In genomic region chr10:110901954-110902819, GRCh38 we compare ENCODE assay signal across 10 cellular contexts. TPM values are rescaled to one million over a fixed set of nuclear protein-coding genes. Genes with fewer than 3 reads are reported as not detected.
DNase-seq lines count a peak whose midpoint lies in the region; ATAC-seq, FAIRE-seq and TF ChIP-seq lines count a peak whose summit lies in the region.
"Had no signal": no experiment of that assay in that cellular context is flagged by ENCODE, and none has a peak within 500 bp of the region (broad histone marks: within the 10 kb centered on the region; RNA-seq: fewer than 3 reads in every experiment).

No MANE protein-coding gene starts in this region.

- H3K27me3 Mint-ChIP-seq in CD4-positive, alpha-beta T cell = no peaks in the 10 kb centered on the region
- no peaks in the 10 kb centered on the region for H3K27me3 Mint-ChIP-seq in astrocyte (ENCODE audit: low read depth, unreplicated experiment)
- H3K27me3 Mint-ChIP-seq in naive thymus-derived CD4-positive, alpha-beta T cell = no peaks in the 10 kb centered on the region

- DNase-seq in CD4-positive, alpha-beta T cell = no peak
- peak; percentile 83 for DNase-seq in astrocyte (ENCODE audit: low read depth)
- no peak for DNase-seq in naive thymus-derived CD4-positive, alpha-beta T cell
- DNase-seq in left ventricle myocardium superior = no peak
- DNase-seq in NAMALWA (ENCODE audit: low spot score) = no peak
- DNase-seq in activated gamma-delta T cell (lab: John Stamatoyannopoulos, UW) = no peak
- DNase-seq: posterior cingulate gyrus had no signal

- ATAC-seq in CD4-positive, alpha-beta T cell (ENCODE audit: poor library complexity) = peak; percentile 43
- peak; percentile 46 for ATAC-seq in naive thymus-derived CD4-positive, alpha-beta T cell
- ATAC-seq in left ventricle myocardium superior (no peak), GM21825 (IDR thresholded peaks at IDR 0.05; ENCODE audit: unreplicated experiment) (no peak)

- H3K9me3 ChIP-seq in CD4-positive, alpha-beta T cell (ENCODE audit: control insufficient read depth, low read length) = no peaks in the 10 kb centered on the region
- no peaks in the 10 kb centered on the region for H3K9me3 ChIP-seq in astrocyte (ENCODE audit: insufficient read depth, low read depth, low read length)
- H3K9me3 ChIP-seq in naive thymus-derived CD4-positive, alpha-beta T cell (ENCODE audit: control insufficient read depth in 2 of 3, low read length in 3 of 3) = no peaks in the 10 kb centered on the region

- peaks cover 22% of the 10 kb centered on the region for H3K4me1 Mint-ChIP-seq in CD4-positive, alpha-beta T cell (ENCODE audit: low read depth)
- H3K4me1 Mint-ChIP-seq in astrocyte (ENCODE audit: low read depth, unreplicated experiment) = peaks cover 24% of the 10 kb centered on the region
- peaks cover 8 to 40% (median 22%) of the 10 kb centered on the region in 7 donors for H3K4me1 Mint-ChIP-seq in naive thymus-derived CD4-positive, alpha-beta T cell

- H3K4me3 ChIP-seq in KMS-11 (IDR thresholded peaks at IDR 0.05; ENCODE audit: insufficient read depth, low read depth, low read length) (no peak overlapping the region), astrocyte (ENCODE audit: insufficient read depth, low read depth, low read length) (no peak overlapping the region)
- no peak overlapping the region for H3K4me3 ChIP-seq in naive thymus-derived CD4-positive, alpha-beta T cell (ENCODE audit: low read length)

- H3K36me3 ChIP-seq in KMS-11 (ENCODE audit: insufficient read depth) = no peaks in the 10 kb centered on the region
- peaks cover 7% of the 10 kb centered on the region for H3K36me3 ChIP-seq in astrocyte (ENCODE audit: insufficient read depth, low read length)
- H3K36me3 ChIP-seq in naive thymus-derived CD4-positive, alpha-beta T cell (ENCODE audit: control insufficient read depth in 2 of 3, insufficient read depth in 3 of 3, low read length in 3 of 3) = peaks cover 2 to 42% (median 24%) of the 10 kb centered on the region in 3 experiments

- no peaks in the 10 kb centered on the region for H3K27me3 ChIP-seq in CD4-positive, alpha-beta T cell (ENCODE audit: control insufficient read depth, insufficient read depth, low read length)
- H3K27me3 ChIP-seq in KMS-11 (ENCODE audit: insufficient read depth, low read depth) (no peaks in the 10 kb centered on the region), astrocyte (ENCODE audit: insufficient read depth, low read length) (no peaks in the 10 kb centered on the region)
- no peaks in the 10 kb centered on the region for H3K27me3 ChIP-seq in naive thymus-derived CD4-positive, alpha-beta T cell (ENCODE audit: control insufficient read depth in 2 of 2, insufficient read depth in 2 of 2, low read length in 2 of 2)

- peak overlapping the region; percentile 34 for H3K27ac Mint-ChIP-seq in CD4-positive, alpha-beta T cell
- peak overlapping the region; percentile 89 for H3K27ac Mint-ChIP-seq in astrocyte (ENCODE audit: unreplicated experiment)
- H3K27ac Mint-ChIP-seq in naive thymus-derived CD4-positive, alpha-beta T cell = peak overlapping the region in 6 of 9 donors; percentile 32 to 73 (median 44)

- H4K20me1 ChIP-seq in KMS-11 (ENCODE audit: insufficient read depth) (no peaks in the 10 kb centered on the region), astrocyte (ENCODE audit: insufficient read depth, low read length) (no peaks in the 10 kb centered on the region)

- peak; percentile 62 for FAIRE-seq in astrocyte (lab: Jason Lieb, UNC)
- FAIRE-seq: endothelial cell of umbilical vein had no signal

- intact Hi-C loops in CD4-positive, alpha-beta T cell (cut with DNase I, micrococcal nuclease) = no loop called here
- intact Hi-C loops in naive thymus-derived CD4-positive, alpha-beta T cell (cut with micrococcal nuclease) = loop anchor here in 1 of 2 donors (2.0 kb wide), 1 partner anchor 17 kb away; the partner anchor contains the start of genes BBIP1 and SHOC2
- intact Hi-C loops in left ventricle myocardium superior (cut with micrococcal nuclease) = no loop called here

- no peak for TF ChIP-seq CTCF in CD4-positive, alpha-beta T cell (IDR thresholded peaks at IDR 0.05)
- TF ChIP-seq CTCF in KMS-11 (conservative IDR thresholded peaks at IDR 0.05; ENCODE audit: low read depth, low read length) (no peak), astrocyte (IDR thresholded peaks at IDR 0.05; ENCODE audit: insufficient read depth, low read depth, low read length) (no peak)

- H3K9me3 Mint-ChIP-seq in CD4-positive, alpha-beta T cell = no peaks in the 10 kb centered on the region
- H3K9me3 Mint-ChIP-seq in astrocyte (ENCODE audit: unreplicated experiment) = no peaks in the 10 kb centered on the region
- H3K9me3 Mint-ChIP-seq in naive thymus-derived CD4-positive, alpha-beta T cell = peaks cover 0 to 2% (median 0%) of the 10 kb centered on the region in 11 donors

- CTCF ChIA-PET in CD4-positive, alpha-beta T cell (lab: Charles Lee) = interaction anchor here (0.8 to 0.9 kb wide), 2 partner anchors 8 to 156 kb away, joined by 3 read pairs; no protein-coding TSS in a partner anchor
- CTCF ChIA-PET in naive thymus-derived CD4-positive, alpha-beta T cell (lab: Charles Lee) = interaction anchor here (0.6 to 1.2 kb wide), 2 partner anchors 15 to 281 kb away, joined by 3 read pairs; no protein-coding TSS in a partner anchor

- no peak overlapping the region for H3K27ac ChIP-seq in CD4-positive, alpha-beta T cell (ENCODE audit: low read depth, low read length)
- peak overlapping the region; percentile 78 for H3K27ac ChIP-seq in KMS-11
- no peak overlapping the region for H3K27ac ChIP-seq in astrocyte (ENCODE audit: low read depth, low read length)
- no peak overlapping the region for H3K27ac ChIP-seq in naive thymus-derived CD4-positive, alpha-beta T cell (ENCODE audit: low read depth, low read length)

- H3K9ac ChIP-seq in KMS-11 (peak overlapping the region; percentile 32; the same call in 1 of the 2 replicates), astrocyte (ENCODE audit: low read length) (no peak overlapping the region)

- POLR2A ChIA-PET in CD4-positive, alpha-beta T cell (lab: Charles Lee) = interaction anchor here (0.6 to 2.0 kb wide), 9 partner anchors 8 to 843 kb away, joined by 3 to 6 read pairs (median 3); no protein-coding TSS in a partner anchor
- POLR2A ChIA-PET in naive thymus-derived CD4-positive, alpha-beta T cell (lab: Charles Lee) = interaction anchor here (0.8 to 1.6 kb wide), 5 partner anchors 9 to 29 kb away, joined by 3 to 6 read pairs (median 3); partner anchors contain the start of genes BBIP1 and SHOC2

- H3K4me1 ChIP-seq in KMS-11 (ENCODE audit: low read depth, poor library complexity, severe bottlenecking) = peaks cover 71% of the 10 kb centered on the region
- peaks cover 8% of the 10 kb centered on the region for H3K4me1 ChIP-seq in astrocyte (ENCODE audit: insufficient read depth, low read length)
- H3K4me1 ChIP-seq in naive thymus-derived CD4-positive, alpha-beta T cell (ENCODE audit: control insufficient read depth in 2 of 2, insufficient read depth in 2 of 2, low read length in 2 of 2) = no peaks in the 10 kb centered on the region

- H3K4me2 ChIP-seq in KMS-11 (peak overlapping the region; percentile 65), astrocyte (ENCODE audit: low read length) (no peak overlapping the region)

- peaks cover 86% of the 10 kb centered on the region for H3K36me3 Mint-ChIP-seq in CD4-positive, alpha-beta T cell (ENCODE audit: low read depth)
- peaks cover 10% of the 10 kb centered on the region for H3K36me3 Mint-ChIP-seq in astrocyte (ENCODE audit: low read depth, unreplicated experiment)
- H3K36me3 Mint-ChIP-seq in naive thymus-derived CD4-positive, alpha-beta T cell = peaks cover 4 to 42% (median 27%) of the 10 kb centered on the region in 5 donors

- H2AFZ ChIP-seq in KMS-11 (ENCODE audit: low read depth) (no peak overlapping the region), astrocyte (ENCODE audit: low read depth, low read length) (no peak overlapping the region)

- H3K79me2 ChIP-seq in KMS-11 (ENCODE audit: insufficient read depth, low read depth) = no peaks in the 10 kb centered on the region
- H3K79me2 ChIP-seq in astrocyte (ENCODE audit: insufficient read depth, low read length) = no peaks in the 10 kb centered on the region

- no peak overlapping the region for H3K4me3 Mint-ChIP-seq in CD4-positive, alpha-beta T cell
- H3K4me3 Mint-ChIP-seq in astrocyte (ENCODE audit: unreplicated experiment) = no peak overlapping the region
- no peak overlapping the region for H3K4me3 Mint-ChIP-seq in naive thymus-derived CD4-positive, alpha-beta T cell

RNA-seq across cellular contexts. Expression of gene BBIP1, which starts 16.8 kb away (rescaled TPM):
- 10 to 100 TPM; 17.1 to 21.9 TPM for total RNA-seq in CD4-positive, alpha-beta T cell
- total RNA-seq in astrocyte (24.1 and 26.3 TPM in 2 replicates), left ventricle myocardium superior (20.6 TPM)
- total RNA-seq in naive thymus-derived CD4-positive, alpha-beta T cell = 10 to 100 TPM; 22.2 to 64.2 (median 44.6) TPM
- 10 to 100 TPM; 31.5 to 32.5 TPM for polyA plus RNA-seq in naive thymus-derived CD4-positive, alpha-beta T cell

RNA-seq across cellular contexts. Expression of gene SHOC2, which starts 17.2 kb away (rescaled TPM):
- 10 to 100 TPM; 65.9 to 66.9 TPM for total RNA-seq in CD4-positive, alpha-beta T cell
- total RNA-seq in astrocyte = 80.7 and 82.0 TPM in 2 replicates
- 10 to 100 TPM; 48.2 to 71.7 (median 60.6) TPM for total RNA-seq in naive thymus-derived CD4-positive, alpha-beta T cell
- 10 to 100 TPM; 51.6 to 60.2 TPM for polyA plus RNA-seq in naive thymus-derived CD4-positive, alpha-beta T cell
- 42.7 TPM for total RNA-seq in left ventricle myocardium superior

RNA-seq across cellular contexts. Expression of gene PDCD4, which starts 30.5 kb away (rescaled TPM):
- 100 to 1,000 TPM; 352 to 358 TPM for total RNA-seq in CD4-positive, alpha-beta T cell
- total RNA-seq in astrocyte (79.9 and 84.2 TPM in 2 replicates), left ventricle myocardium superior (82.4 TPM)
- total RNA-seq in naive thymus-derived CD4-positive, alpha-beta T cell = 100 to 1,000 TPM in 4 of 5 experiments, 10 to 100 TPM in 1; 93.7 to 283 (median 223) TPM
- 100 to 1,000 TPM; 253 to 295 TPM for polyA plus RNA-seq in naive thymus-derived CD4-positive, alpha-beta T cell

Comparison
In these comparisons a context has a peak if more than half of its experiments do, and no peak if none do; other contexts are left out.
1. ATAC-seq: peak in CD4-positive, alpha-beta T cell (single experiment) and naive thymus-derived CD4-positive, alpha-beta T cell (single experiment); none in left ventricle myocardium superior (single experiment) and GM21825 (single experiment).
2. H3K27ac Mint-ChIP-seq: peak in every context shown above with its lines; median percentile 89 in astrocyte; 44 in naive thymus-derived CD4-positive, alpha-beta T cell; 34 in CD4-positive, alpha-beta T cell.